ENCODE assay signal across 1 cellular context in the genomic region with DNA sequence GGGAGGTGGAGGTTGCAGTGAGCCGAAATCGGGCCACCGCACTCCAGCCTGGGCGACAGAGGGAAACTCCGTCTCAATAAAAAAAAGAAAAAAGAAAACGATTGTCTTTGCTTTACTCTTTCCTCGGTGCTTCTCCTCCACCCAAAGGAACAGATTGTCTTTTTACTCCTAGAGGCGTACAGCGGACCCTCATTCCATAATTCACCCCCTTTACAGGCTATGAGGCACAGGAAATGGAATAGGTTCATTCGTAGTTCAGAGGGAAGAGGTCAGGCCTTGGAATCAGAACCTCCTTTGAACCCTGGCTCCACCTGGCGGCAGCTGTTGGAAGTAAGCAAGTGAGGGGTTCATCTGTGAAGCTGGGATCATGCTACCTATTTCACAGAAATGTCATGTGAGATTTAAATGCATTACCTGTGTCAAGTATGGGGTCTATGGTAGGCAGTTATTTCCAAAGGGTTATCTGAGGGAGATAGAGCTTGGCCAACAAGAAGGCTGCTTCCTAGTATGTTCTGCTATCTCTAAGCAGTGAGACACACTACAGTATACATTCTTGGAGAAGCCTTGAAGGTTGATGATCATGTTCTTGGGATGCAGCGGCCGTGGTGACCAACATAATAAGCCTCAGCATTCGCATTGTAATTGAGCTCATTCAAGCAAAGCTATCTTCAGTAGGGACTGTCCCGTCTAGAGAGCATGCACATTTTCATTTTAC.
TF ChIP-seq lines count a peak whose summit lies in the region.

No MANE protein-coding gene starts in this region.

TF ChIP-seq in IMR-90, 13 proteins besides CTCF, POLR2A, EP300 and RAD21:
- TF ChIP-seq MAFK (IDR thresholded peaks at IDR 0.05; ENCODE audit: low read depth, low read length): no peak
- peak; percentile 90 for TF ChIP-seq SMC3 (IDR thresholded peaks at IDR 0.05; ENCODE audit: low read depth, low read length)
